ENCODE assay signal across 27 cellular contexts in genomic region chr4:126568652-126569580, GRCh38.
DNase-seq lines count a peak whose midpoint lies in the region; ATAC-seq, FAIRE-seq and TF ChIP-seq lines count a peak whose summit lies in the region.
"Had no signal": no experiment of that assay in that cellular context is flagged by ENCODE, and none has a peak within 500 bp of the region (broad histone marks: within the 10 kb centered on the region; RNA-seq: fewer than 3 reads in every experiment).

No MANE protein-coding gene starts in this region.

- FAIRE-seq in D721Med (lab: Jason Lieb, UNC): peak; percentile 48
- FAIRE-seq: pancreas had no signal

- no peak for TF ChIP-seq CTCF in D721Med (IDR thresholded peaks at IDR 0.05; ENCODE audit: insufficient read depth, missing control alignments)
- TF ChIP-seq CTCF in WERI-Rb-1 (IDR thresholded peaks at IDR 0.05; ENCODE audit: low read depth, low read length): no peak
- TF ChIP-seq CTCF in MM.1S (IDR thresholded peaks at IDR 0.05; ENCODE audit: low read length): no peak

- H3K27me3 ChIP-seq in WERI-Rb-1 (ENCODE audit: insufficient read depth, low read depth, severe bottlenecking) (no peaks in the 10 kb centered on the region), MM.1S (replicated peaks; ENCODE audit: insufficient read depth, low read length) (no peaks in the 10 kb centered on the region)
- H3K27me3 ChIP-seq: ascending aorta, heart left ventricle, pancreas, sigmoid colon had no signal

- H3K9me3 ChIP-seq in WERI-Rb-1 (ENCODE audit: severe bottlenecking): no peaks in the 10 kb centered on the region
- H3K9me3 ChIP-seq in MM.1S (replicated peaks; ENCODE audit: insufficient read depth, low read length): no peaks in the 10 kb centered on the region
- H3K9me3 ChIP-seq: ascending aorta, heart left ventricle, pancreas, sigmoid colon had no signal

- H3K36me3 ChIP-seq in WERI-Rb-1: no peaks in the 10 kb centered on the region
- no peaks in the 10 kb centered on the region for H3K36me3 ChIP-seq in MM.1S (replicated peaks; ENCODE audit: insufficient read depth, low read length)
- H3K36me3 ChIP-seq: ascending aorta, heart left ventricle, pancreas, sigmoid colon had no signal

- DNase-seq in D721Med (ENCODE audit: insufficient read length, low spot score) (no peak), WERI-Rb-1 (peak; percentile 47), left kidney (ENCODE audit: low read depth, low spot score) (peak; percentile 54), pons (ENCODE audit: low spot score) (peak; percentile 72), NCI-H774 (lab: John Stamatoyannopoulos, UW) (no peak), MM.1S (no peak)
- DNase-seq: activated B cell treated with CpG ODN at 0.5 μM for 24 hours; activated CD4-positive, alpha-beta T cell treated with anti-CD3 and anti-CD28 coated beads, Interleukin-2, amount 50 U/mL, for 4 hours; activated CD8-positive, alpha-beta memory T cell treated with anti-CD3 and anti-CD28 coated beads, Interleukin-2, amount 50 U/mL, for 4 hours; cerebellar nuclear complex; DMS53; GOT3; heart left ventricle; KG1; naive B cell; NCI-H1694; NCI-H2171 treated with DMSO at 0.1 percent for 48 hours; NCI-H524; pancreas; RPMI8226; sigmoid colon; stimulated activated CD8-positive, alpha-beta memory T cell treated with anti-CD3 and anti-CD28 coated beads, Interleukin-4, amount 100 ng/mL, for 48 hours; SW 1271; T1000 had no signal

- no peak overlapping the region for H3K4me2 ChIP-seq in MM.1S (ENCODE audit: low read depth, low read length)

- ATAC-seq in GM21423 (IDR thresholded peaks at IDR 0.05; ENCODE audit: unreplicated experiment) (no peak), GM19452 (IDR thresholded peaks at IDR 0.05; ENCODE audit: unreplicated experiment) (no peak)
- ATAC-seq: pancreas had no signal

- no peaks in the 10 kb centered on the region for H3K79me2 ChIP-seq in MM.1S (ENCODE audit: low read length)

- H3K4me1 ChIP-seq in MM.1S (ENCODE audit: low read length): no peaks in the 10 kb centered on the region
- H3K4me1 ChIP-seq: ascending aorta, heart left ventricle, pancreas, sigmoid colon had no signal

- no peaks in the 10 kb centered on the region for H3F3A ChIP-seq in MM.1S (ENCODE audit: insufficient read depth, low read length)

- H3K9ac ChIP-seq in MM.1S (ENCODE audit: low read length): no peak overlapping the region

- H3K9me2 ChIP-seq in MM.1S (replicated peaks; ENCODE audit: insufficient read depth, low read length): no peaks in the 10 kb centered on the region

- H3K4me3 ChIP-seq in WERI-Rb-1 (ENCODE audit: low read depth, low read length): peak overlapping the region; percentile 18; the same call in 1 of the 2 replicates
- H3K4me3 ChIP-seq in MM.1S (ENCODE audit: low read length): no peak overlapping the region
- H3K4me3 ChIP-seq: ascending aorta, heart left ventricle, pancreas, sigmoid colon had no signal

- no peak overlapping the region for H2AFZ ChIP-seq in MM.1S (ENCODE audit: low read length)

- H4K20me1 ChIP-seq in MM.1S (ENCODE audit: insufficient read depth, low read length): no peaks in the 10 kb centered on the region

- H3K27ac ChIP-seq in WERI-Rb-1 (peak overlapping the region; percentile 75), MM.1S (ENCODE audit: low read length) (no peak overlapping the region)
- H3K27ac ChIP-seq: ascending aorta, pancreas, sigmoid colon had no signal

Comparison
In these comparisons a context has a peak if more than half of its experiments do, and no peak if none do; other contexts are left out.
1. DNase-seq: peak in WERI-Rb-1 (single experiment), left kidney (single experiment) and pons (single experiment); none in D721Med (single experiment), NCI-H774 (single experiment) and MM.1S (single experiment).